Comparison of ENCODE assay signal across 9 cellular contexts in the genomic region with DNA sequence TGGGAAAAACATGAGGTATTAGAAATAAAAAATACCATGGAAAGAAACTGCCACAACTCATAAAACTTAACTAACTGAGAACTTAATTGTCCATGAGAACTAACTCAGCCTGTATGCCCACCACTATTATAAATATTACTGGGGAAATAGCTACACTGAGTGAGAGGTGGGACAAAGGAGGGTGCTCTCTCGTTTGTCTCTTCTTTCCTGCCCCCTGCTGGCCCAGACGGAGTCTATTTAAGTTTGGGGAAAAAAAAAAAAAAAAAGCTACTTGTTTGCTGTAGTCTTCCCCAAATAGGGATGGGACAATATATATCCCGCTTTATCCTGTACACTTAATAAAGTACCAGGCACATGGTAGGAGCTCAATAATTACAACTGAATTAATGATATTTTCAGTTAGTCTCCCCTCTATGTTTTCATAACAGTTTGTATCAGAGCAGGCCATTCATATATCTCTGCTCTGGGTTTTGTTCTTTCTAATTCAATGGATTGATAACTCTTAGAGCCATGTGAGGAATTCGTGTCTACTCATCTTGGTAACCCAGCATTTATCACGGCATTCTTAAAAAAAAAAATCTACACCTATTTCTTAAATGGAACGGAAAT.
DNase-seq lines count a peak whose midpoint lies in the region; ATAC-seq, FAIRE-seq and TF ChIP-seq lines count a peak whose summit lies in the region.
"Had no signal": no experiment of that assay in that cellular context is flagged by ENCODE, and none has a peak within 500 bp of the region (broad histone marks: within the 10 kb centered on the region; RNA-seq: fewer than 3 reads in every experiment).

No MANE protein-coding gene starts in this region.

- H3K27me3 Mint-ChIP-seq in CD14-positive monocyte (ENCODE audit: low read depth in 3 of 3) = peaks cover 0 to 3% (median 0%) of the 10 kb centered on the region in 3 donors

- H3K36me3 Mint-ChIP-seq in CD14-positive monocyte = no peaks in the 10 kb centered on the region

- H3K4me2 ChIP-seq in DND-41 (ENCODE audit: insufficient read depth, low read length) = no peak overlapping the region

- H3K9ac ChIP-seq in DND-41 (ENCODE audit: low read depth, low read length) = no peak overlapping the region
- H3K9ac ChIP-seq: parathyroid adenoma had no signal

- no peak overlapping the region for H2AFZ ChIP-seq in DND-41 (ENCODE audit: low read depth, low read length)
- H2AFZ ChIP-seq: parathyroid adenoma had no signal

- H3K79me2 ChIP-seq in DND-41 (ENCODE audit: insufficient read depth, low read length) = no peaks in the 10 kb centered on the region
- H3K79me2 ChIP-seq: parathyroid adenoma had no signal

- FAIRE-seq in TTC549 (lab: Jason Lieb, UNC) = peak; percentile 74

- H3K4me1 ChIP-seq in DND-41 (ENCODE audit: insufficient read depth, low read length) = peaks cover 9% of the 10 kb centered on the region; the same call in 1 of the 2 replicates
- no peaks in the 10 kb centered on the region for H3K4me1 ChIP-seq in spleen
- H3K4me1 ChIP-seq: parathyroid adenoma had no signal

- H3K9me3 Mint-ChIP-seq in CD14-positive monocyte = peaks cover 0 to 12% (median 6%) of the 10 kb centered on the region in 7 donors

- TF ChIP-seq POLR2A in spleen (IDR thresholded peaks at IDR 0.05) = no peak

- no peaks in the 10 kb centered on the region for H3K4me1 Mint-ChIP-seq in CD14-positive monocyte

- peaks cover 7% of the 10 kb centered on the region for H3K9me3 ChIP-seq in DND-41 (ENCODE audit: insufficient read depth, low read length, severe bottlenecking)
- peaks cover 0 to 14% (median 8%) of the 10 kb centered on the region in 8 donors for H3K9me3 ChIP-seq in spleen

- H3K4me3 ChIP-seq in DND-41 (ENCODE audit: low read depth in 1 of 2, low read length in 2 of 2) (no peak overlapping the region), spleen (no peak overlapping the region)

- H3K27ac ChIP-seq in DND-41 (ENCODE audit: low read length) = no peak overlapping the region
- H3K27ac ChIP-seq in spleen = no peak overlapping the region
- H3K27ac ChIP-seq: parathyroid adenoma had no signal

- TF ChIP-seq CTCF in DND-41 (IDR thresholded peaks at IDR 0.05; ENCODE audit: borderline replicate concordance, extremely low read depth, low read length, poor library complexity, severe bottlenecking) = peak; percentile 64
- TF ChIP-seq CTCF in spleen (IDR thresholded peaks at IDR 0.05 in 8 of 11, conservative IDR thresholded peaks at IDR 0.05 in 3 of 11) = no peak
- no peak for TF ChIP-seq CTCF in CD14-positive monocyte (IDR thresholded peaks at IDR 0.05)

- H3K27me3 ChIP-seq in DND-41 (ENCODE audit: insufficient read depth, low read length, poor library complexity) (no peaks in the 10 kb centered on the region), spleen (replicated peaks in 1 of 7) (no peaks in the 10 kb centered on the region)

- H3K4me3 Mint-ChIP-seq in CD14-positive monocyte = no peak overlapping the region

- no peaks in the 10 kb centered on the region for H4K20me1 ChIP-seq in DND-41 (ENCODE audit: insufficient read depth, low read length)

- intact Hi-C loops in spleen (cut with DNase I; ENCODE audit: low total_unique reads) (no loop called here), CD14-positive monocyte (cut with micrococcal nuclease) (no loop called here)

- 45 to 57% (median 53%) methylated on average over 6 of the region's 6 CpGs for WGBS in spleen, 5 donors

- ATAC-seq in DND-41 (ENCODE audit: insufficient read depth, low read depth) (peak; percentile 77), HG02973 (IDR thresholded peaks at IDR 0.05; ENCODE audit: unreplicated experiment) (peak; percentile 50), GM21737 (IDR thresholded peaks at IDR 0.05; ENCODE audit: unreplicated experiment) (no peak), HG02840 (IDR thresholded peaks at IDR 0.05; ENCODE audit: low FRiP score, unreplicated experiment) (no peak)

- DNase-seq in DND-41 = peak; percentile 52
- DNase-seq in kidney tubule cell (ENCODE audit: low spot score) = peak; percentile 1
- DNase-seq in spleen = no peak
- DNase-seq in CD14-positive monocyte (ENCODE audit: low spot score) = no peak

- no peaks in the 10 kb centered on the region for H3K36me3 ChIP-seq in DND-41 (ENCODE audit: insufficient read depth, low read length)
- H3K36me3 ChIP-seq in spleen = no peaks in the 10 kb centered on the region

- H3K27ac Mint-ChIP-seq in CD14-positive monocyte = no peak overlapping the region

Comparison
In these comparisons a context has a peak if more than half of its experiments do, and no peak if none do; other contexts are left out.
1. ATAC-seq: peak in DND-41 (single experiment) and HG02973 (single experiment); none in GM21737 (single experiment) and HG02840 (single experiment).
2. DNase-seq: peak in DND-41 (single experiment) and kidney tubule cell (single experiment); none in spleen (single experiment) and CD14-positive monocyte (single experiment).